ENCODE assay signal across 10 cellular contexts in genomic region chr10:43093423-43094090, GRCh38. TPM values are rescaled to one million over a fixed set of nuclear protein-coding genes. Genes with fewer than 3 reads are reported as not detected.
A peak's percentile ranks its signal among the peaks of the same experiment; 100 is the strongest.
DNase-seq lines count a peak whose midpoint lies in the region; ATAC-seq and TF ChIP-seq lines count a peak whose summit lies in the region.
"Had no signal": no experiment of that assay in that cellular context is flagged by ENCODE, and none has a peak within 500 bp of the region (broad histone marks: within the 10 kb centered on the region; RNA-seq: fewer than 3 reads in every experiment).

No MANE protein-coding gene starts in this region.

- DNase-seq in mammary epithelial cell, result peak; percentile 31
- no peak for DNase-seq in breast epithelium (ENCODE audit: low spot score in 2 of 2)
- DNase-seq in NCI-H146 (lab: John Stamatoyannopoulos, UW), result peak; percentile 94
- peak; percentile 44 for DNase-seq in glutamatergic neuron
- no peak for DNase-seq in type B pancreatic cell (ENCODE audit: extremely low spot score, unreplicated experiment)
- DNase-seq in NCI-H1694 (lab: John Stamatoyannopoulos, UW), result no peak
- DNase-seq in LoVo (ENCODE audit: low spot score), result no peak
- DNase-seq: CD4-positive, alpha-beta T cell had no signal

- 45% methylated on average over 8 of the region's 13 CpGs for WGBS in mammary epithelial cell (ENCODE audit: low coverage, missing lambda C conversion rate)

- dilution Hi-C loops in mammary epithelial cell (cut with HindIII; ENCODE audit: low sequenced_read_pairs), result no loop called here

- no peak overlapping the region for H3K9ac ChIP-seq in mammary epithelial cell (ENCODE audit: insufficient read depth, low read length)

- H3K4me1 ChIP-seq in mammary epithelial cell (ENCODE audit: insufficient read depth, low read length) (no peaks in the 10 kb centered on the region), breast epithelium (no peaks in the 10 kb centered on the region)
- H3K4me1 ChIP-seq: SJSA1 had no signal

- no peaks in the 10 kb centered on the region for H3K79me2 ChIP-seq in mammary epithelial cell (ENCODE audit: insufficient read depth, low read length)

- TF ChIP-seq POLR2A in breast epithelium (IDR thresholded peaks at IDR 0.05), result no peak

- H3K4me2 ChIP-seq in mammary epithelial cell (ENCODE audit: insufficient read depth, low read depth, low read length), result no peak overlapping the region

- peak in 1 of 2 donors; percentile 54 for TF ChIP-seq CTCF in mammary epithelial cell (conservative IDR thresholded peaks at IDR 0.05 in 1 of 2, IDR thresholded peaks at IDR 0.05 in 1 of 2; ENCODE audit: extremely low read depth in 1 of 2, insufficient read depth in 1 of 2, low read depth in 1 of 2, low read length in 2 of 2)
- no peak for TF ChIP-seq CTCF in breast epithelium (IDR thresholded peaks at IDR 0.05)
- no peak for TF ChIP-seq CTCF in glutamatergic neuron (IDR thresholded peaks at IDR 0.05; ENCODE audit: partially characterized antibody, unreplicated experiment)
- TF ChIP-seq CTCF in type B pancreatic cell (conservative IDR thresholded peaks at IDR 0.05), result peak; percentile 27

- intact Hi-C loops in mammary epithelial cell (cut with micrococcal nuclease), result loop anchor here (1.0 kb wide), 1 partner anchor 227 kb away; no protein-coding TSS in a partner anchor
- intact Hi-C loops in breast epithelium (cut with DNase I; ENCODE audit: low total_unique reads), result no loop called here

- H3K27ac ChIP-seq in mammary epithelial cell (ENCODE audit: insufficient read depth, low read depth, low read length), result no peak overlapping the region
- no peak overlapping the region for H3K27ac ChIP-seq in breast epithelium
- H3K27ac ChIP-seq: SJSA1 had no signal

- no peaks in the 10 kb centered on the region for H3K36me3 ChIP-seq in mammary epithelial cell (ENCODE audit: insufficient read depth, low read length)
- no peaks in the 10 kb centered on the region for H3K36me3 ChIP-seq in breast epithelium
- H3K36me3 ChIP-seq: SJSA1 had no signal

- H3K4me1 Mint-ChIP-seq in glutamatergic neuron (ENCODE audit: low read depth, unreplicated experiment) (peaks cover 13% of the 10 kb centered on the region), type B pancreatic cell (ENCODE audit: unreplicated experiment) (peaks cover 9% of the 10 kb centered on the region)

- H3K27me3 Mint-ChIP-seq in glutamatergic neuron (ENCODE audit: unreplicated experiment), result peaks cover 17% of the 10 kb centered on the region
- H3K27me3 Mint-ChIP-seq in type B pancreatic cell, result peaks cover 34% of the 10 kb centered on the region
- H3K27me3 Mint-ChIP-seq: CD4-positive, alpha-beta T cell had no signal

- H3K4me3 Mint-ChIP-seq in glutamatergic neuron (ENCODE audit: unreplicated experiment) (no peak overlapping the region), type B pancreatic cell (no peak overlapping the region)
- H3K4me3 Mint-ChIP-seq: CD4-positive, alpha-beta T cell had no signal

- H4K20me1 ChIP-seq in mammary epithelial cell (ENCODE audit: insufficient read depth, low read length), result no peaks in the 10 kb centered on the region

- H3K27ac Mint-ChIP-seq in glutamatergic neuron (ENCODE audit: unreplicated experiment) (peak overlapping the region; percentile 41), type B pancreatic cell (no peak overlapping the region)
- H3K27ac Mint-ChIP-seq: CD4-positive, alpha-beta T cell had no signal

- H3K9me3 ChIP-seq in mammary epithelial cell (replicated peaks; ENCODE audit: insufficient read depth, low read length) (no peaks in the 10 kb centered on the region), breast epithelium (no peaks in the 10 kb centered on the region)
- H3K9me3 ChIP-seq: SJSA1 had no signal

- H3K36me3 Mint-ChIP-seq in glutamatergic neuron (ENCODE audit: unreplicated experiment) (peaks cover 4% of the 10 kb centered on the region), type B pancreatic cell (no peaks in the 10 kb centered on the region)

- no TSS peak for BruUV-seq in mammary epithelial cell (replicated peaks; lab: Mats Ljungman, UMichigan)

- CTCF ChIA-PET in mammary epithelial cell (lab: Charles Lee; ENCODE audit: low non-redundant PET), result interaction anchor here (0.7 kb wide), 1 partner anchor 227 kb away, joined by 9 read pairs; no protein-coding TSS in a partner anchor

- H3K4me3 ChIP-seq in mammary epithelial cell (replicated peaks in 1 of 3; ENCODE audit: insufficient read depth in 1 of 3, low read depth in 2 of 3, low read length in 3 of 3), result no peak overlapping the region
- H3K4me3 ChIP-seq in breast epithelium, result no peak overlapping the region
- H3K4me3 ChIP-seq: SJSA1 had no signal

- no peaks in the 10 kb centered on the region for H3K27me3 ChIP-seq in mammary epithelial cell (ENCODE audit: insufficient read depth, low read length)
- peaks cover 0 to 9% of the 10 kb centered on the region in 2 donors for H3K27me3 ChIP-seq in breast epithelium

- no peak overlapping the region for H2AFZ ChIP-seq in mammary epithelial cell (ENCODE audit: low read depth, low read length)

- in situ Hi-C loops in mammary epithelial cell (cut with MboI; ENCODE audit: low sequenced_read_pairs in 2 of 2), result loop anchor here in 1 of 2 donors (5.0 kb wide), 1 partner anchor 221 kb away; no protein-coding TSS in a partner anchor

- H3K9me3 Mint-ChIP-seq in glutamatergic neuron (ENCODE audit: unreplicated experiment) (peaks cover 10% of the 10 kb centered on the region), type B pancreatic cell (no peaks in the 10 kb centered on the region)
- H3K9me3 Mint-ChIP-seq: CD4-positive, alpha-beta T cell had no signal

- ATAC-seq in GM21737 (IDR thresholded peaks at IDR 0.05; ENCODE audit: unreplicated experiment), result no peak

RNA-seq across cellular contexts. Expression of gene RET, which starts 16.7 kb away (rescaled TPM):
- total RNA-seq in mammary epithelial cell (1 to 10 TPM in 1 of 2 donors, under 1 TPM in 1; 0.17 to 1.5 TPM), breast epithelium (1 to 10 TPM in 1 of 3 donors, under 1 TPM in 2; 0.66 to 1.8 (median 0.96) TPM), glutamatergic neuron (ENCODE audit: unreplicated experiment) (34.7 TPM), type B pancreatic cell (ENCODE audit: low replicate concordance) (8.2 and 14.0 TPM in 2 replicates)
- polyA plus RNA-seq in mammary epithelial cell, result 0.80 TPM
- polyA minus RNA-seq in mammary epithelial cell, result 0.21 TPM
- total RNA-seq: CD4-positive, alpha-beta T cell; SJSA1 had no signal

RNA-seq across cellular contexts. Expression of gene CSGALNACT2, which starts 44.7 kb away (rescaled TPM):
- total RNA-seq in mammary epithelial cell (10 to 100 TPM; 13.8 to 24.5 TPM), breast epithelium (10 to 100 TPM; 21.6 to 35.5 (median 27.8) TPM), glutamatergic neuron (ENCODE audit: unreplicated experiment) (28.3 TPM), type B pancreatic cell (ENCODE audit: low replicate concordance) (6.0 and 11.6 TPM in 2 replicates)
- polyA plus RNA-seq in mammary epithelial cell, result 8.5 TPM
- 12.6 TPM for polyA minus RNA-seq in mammary epithelial cell

Comparison
In these comparisons a context has a peak if more than half of its experiments do, and no peak if none do; other contexts are left out.
1. DNase-seq: peak in mammary epithelial cell (single experiment), NCI-H146 (single experiment) and glutamatergic neuron (single experiment); none in breast epithelium (0 of 2), type B pancreatic cell (single experiment), NCI-H1694 (single experiment) and LoVo (single experiment).